ENCODE assay signal across 9 cellular contexts in genomic region chr5:43227655-43228054, GRCh38. TPM values are rescaled to one million over a fixed set of nuclear protein-coding genes. Genes with fewer than 3 reads are reported as not detected.
DNase-seq lines count a peak whose midpoint lies in the region; ATAC-seq and TF ChIP-seq lines count a peak whose summit lies in the region.
"Had no signal": no experiment of that assay in that cellular context is flagged by ENCODE, and none has a peak within 500 bp of the region (broad histone marks: within the 10 kb centered on the region; RNA-seq: fewer than 3 reads in every experiment).

No MANE protein-coding gene starts in this region.

- no peaks in the 10 kb centered on the region; a peak in 1 of 3 replicates for H3K36me3 ChIP-seq in HEK293 (ENCODE audit: control insufficient read depth in 2 of 2, insufficient read depth in 1 of 2, low read length in 2 of 2)
- no peaks in the 10 kb centered on the region for H3K36me3 ChIP-seq in left lung

- H3K27ac Mint-ChIP-seq in WTC11: no peak overlapping the region
- no peak overlapping the region for H3K27ac Mint-ChIP-seq in natural killer cell treated with Interleukin-12 subunit alpha and Interleukin-12 subunit beta and Interleukin-15 and Interleukin-18, amount 100 ng/mL, for 72 hours
- H3K27ac Mint-ChIP-seq: activated naive CD8-positive, alpha-beta T cell had no signal

- H3K36me3 Mint-ChIP-seq in WTC11: no peaks in the 10 kb centered on the region
- no peaks in the 10 kb centered on the region for H3K36me3 Mint-ChIP-seq in natural killer cell treated with Interleukin-12 subunit alpha and Interleukin-12 subunit beta and Interleukin-15 and Interleukin-18, amount 100 ng/mL, for 72 hours
- H3K36me3 Mint-ChIP-seq: activated naive CD8-positive, alpha-beta T cell had no signal

- H3K9me3 ChIP-seq in HEK293 (ENCODE audit: control insufficient read depth, insufficient read depth, low read depth, low read length) (no peaks in the 10 kb centered on the region), left lung (no peaks in the 10 kb centered on the region)

- ATAC-seq in WTC11 (peak; percentile 51), left lung (peak; percentile 70), GM21737 (IDR thresholded peaks at IDR 0.05; ENCODE audit: unreplicated experiment) (no peak)
- no peak for ATAC-seq in natural killer cell treated with Interleukin-12 subunit alpha and Interleukin-12 subunit beta and Interleukin-15 and Interleukin-18, amount 100 ng/mL, for 72 hours

- H3K4me3 ChIP-seq in HEK293 (ENCODE audit: low read depth, low read length) (no peak overlapping the region), left lung (no peak overlapping the region)

- peak; percentile 48 for DNase-seq in COLO829 (ENCODE audit: low spot score)
- no peak for DNase-seq in WTC11 (ENCODE audit: low spot score)
- no peak for DNase-seq in left lung
- DNase-seq in NCI-H2227 (lab: John Stamatoyannopoulos, UW; ENCODE audit: unreplicated experiment): no peak
- DNase-seq in COR-L47 (lab: John Stamatoyannopoulos, UW): no peak
- DNase-seq in natural killer cell treated with Interleukin-12 subunit alpha and Interleukin-12 subunit beta and Interleukin-15 and Interleukin-18, amount 100 ng/mL, for 72 hours (ENCODE audit: low spot score): no peak

- H3K4me3 Mint-ChIP-seq in WTC11: no peak overlapping the region
- no peak overlapping the region for H3K4me3 Mint-ChIP-seq in natural killer cell treated with Interleukin-12 subunit alpha and Interleukin-12 subunit beta and Interleukin-15 and Interleukin-18, amount 100 ng/mL, for 72 hours
- H3K4me3 Mint-ChIP-seq: activated naive CD8-positive, alpha-beta T cell had no signal

- no peaks in the 10 kb centered on the region for H3K27me3 Mint-ChIP-seq in WTC11 (ENCODE audit: low read depth)
- H3K27me3 Mint-ChIP-seq in natural killer cell treated with Interleukin-12 subunit alpha and Interleukin-12 subunit beta and Interleukin-15 and Interleukin-18, amount 100 ng/mL, for 72 hours: peaks cover 0 to 2% of the 10 kb centered on the region in 2 donors
- H3K27me3 Mint-ChIP-seq: activated naive CD8-positive, alpha-beta T cell had no signal

- H3K4me1 Mint-ChIP-seq in WTC11: no peaks in the 10 kb centered on the region
- H3K4me1 Mint-ChIP-seq in natural killer cell treated with Interleukin-12 subunit alpha and Interleukin-12 subunit beta and Interleukin-15 and Interleukin-18, amount 100 ng/mL, for 72 hours (ENCODE audit: low read depth in 2 of 2): no peaks in the 10 kb centered on the region

- CTCF ChIA-PET in HEK293 (lab: Yijun Ruan, JAX): interaction anchor here (0.6 to 4.1 kb wide), 9 partner anchors 9 to 165 kb away, joined by 3 to 36 read pairs (median 4); no protein-coding TSS in a partner anchor
- CTCF ChIA-PET in WTC11 (lab: Charles Lee): interaction anchor here (0.7 kb wide), 1 partner anchor 51 kb away, joined by 3 read pairs; no protein-coding TSS in a partner anchor

- H3K27ac ChIP-seq in HEK293 (ENCODE audit: extremely low read depth, low read depth, low read length): no peak overlapping the region
- no peak overlapping the region for H3K27ac ChIP-seq in left lung

- intact Hi-C loops in left lung (cut with DNase I): no loop called here

- TF ChIP-seq CTCF in HEK293 (tag by site-specific recombination; IDR thresholded peaks at IDR 0.05) (no peak), WTC11 (IDR thresholded peaks at IDR 0.05) (peak; percentile 40), left lung (IDR thresholded peaks at IDR 0.05) (peak; percentile 12 to 21)

- no peaks in the 10 kb centered on the region for H3K27me3 ChIP-seq in left lung

- no peaks in the 10 kb centered on the region for H3K4me1 ChIP-seq in HEK293 (ENCODE audit: control insufficient read depth, insufficient read depth, low read length)
- H3K4me1 ChIP-seq in left lung: no peaks in the 10 kb centered on the region

- H3K9me3 Mint-ChIP-seq in WTC11: no peaks in the 10 kb centered on the region
- no peaks in the 10 kb centered on the region for H3K9me3 Mint-ChIP-seq in natural killer cell treated with Interleukin-12 subunit alpha and Interleukin-12 subunit beta and Interleukin-15 and Interleukin-18, amount 100 ng/mL, for 72 hours

- POLR2A ChIA-PET in HEK293 (lab: Yijun Ruan, JAX) (no interaction called here), WTC11 (lab: Charles Lee) (no interaction called here)

TF ChIP-seq in HEK293, 187 proteins besides CTCF, POLR2A, EP300 and RAD21:
- TF ChIP-seq ZBTB21 (tag by site-specific recombination; IDR thresholded peaks at IDR 0.05) (no peak), ZNF362 (tag by site-specific recombination; IDR thresholded peaks at IDR 0.05) (no peak), ZNF654 (tag by site-specific recombination; IDR thresholded peaks at IDR 0.05; ENCODE audit: low read depth) (peak; percentile 44), ZNF621 (tag by site-specific recombination; IDR thresholded peaks at IDR 0.05) (no peak)

TF ChIP-seq in WTC11, 78 proteins besides CTCF, POLR2A, EP300 and RAD21:
- TF ChIP-seq SMAD3 (CRISPR knock-in tag; IDR thresholded peaks at IDR 0.05; ENCODE audit: borderline replicate concordance): no peak
- TF ChIP-seq TEAD1 (CRISPR knock-in tag; IDR thresholded peaks at IDR 0.05): no peak
- TF ChIP-seq SOX15 (CRISPR knock-in tag; IDR thresholded peaks at IDR 0.05): no peak
- no peak for TF ChIP-seq MYBL2 (CRISPR knock-in tag; IDR thresholded peaks at IDR 0.05)
- no peak for TF ChIP-seq ZNF219 (CRISPR knock-in tag; IDR thresholded peaks at IDR 0.05; ENCODE audit: borderline replicate concordance)
- TF ChIP-seq FOXP4 (CRISPR knock-in tag; IDR thresholded peaks at IDR 0.05): no peak
- TF ChIP-seq ATF3 (CRISPR knock-in tag; conservative IDR thresholded peaks at IDR 0.05): no peak
- no peak for TF ChIP-seq ZBTB43 (CRISPR knock-in tag; IDR thresholded peaks at IDR 0.05)
- TF ChIP-seq NFATC4 (CRISPR knock-in tag; IDR thresholded peaks at IDR 0.05): no peak
- TF ChIP-seq ESRRA (CRISPR knock-in tag; IDR thresholded peaks at IDR 0.05; ENCODE audit: borderline replicate concordance): no peak
- no peak for TF ChIP-seq ELF4 (CRISPR knock-in tag; IDR thresholded peaks at IDR 0.05; ENCODE audit: low read depth)
- no peak for TF ChIP-seq ZNF121 (CRISPR knock-in tag; IDR thresholded peaks at IDR 0.05)
- no peak for TF ChIP-seq USF1 (CRISPR knock-in tag; IDR thresholded peaks at IDR 0.05)
- TF ChIP-seq PRRX2 (CRISPR knock-in tag; IDR thresholded peaks at IDR 0.05): no peak

RNA-seq across cellular contexts. Expression of gene NIM1K, which starts 35.6 kb away (rescaled TPM):
- total RNA-seq in WTC11 (2021) (0.07 to 0.14 TPM in 2 of 3 replicates, not detected in the other), left lung (1 to 10 TPM; 1.2 to 3.0 TPM)
- 1 to 10 TPM; 2.5 to 2.9 TPM for total RNA-seq in natural killer cell treated with Interleukin-12 subunit alpha and Interleukin-12 subunit beta and Interleukin-15 and Interleukin-18, amount 100 ng/mL, for 72 hours

Comparison
In these comparisons a context has a peak if more than half of its experiments do, and no peak if none do; other contexts are left out.
1. ATAC-seq: peak in WTC11 (single experiment) and left lung (single experiment); none in natural killer cell treated with Interleukin-12 subunit alpha and Interleukin-12 subunit beta and Interleukin-15 and Interleukin-18, amount 100 ng/mL, for 72 hours (0 of 2) and GM21737 (single experiment).